In the genomic region with DNA sequence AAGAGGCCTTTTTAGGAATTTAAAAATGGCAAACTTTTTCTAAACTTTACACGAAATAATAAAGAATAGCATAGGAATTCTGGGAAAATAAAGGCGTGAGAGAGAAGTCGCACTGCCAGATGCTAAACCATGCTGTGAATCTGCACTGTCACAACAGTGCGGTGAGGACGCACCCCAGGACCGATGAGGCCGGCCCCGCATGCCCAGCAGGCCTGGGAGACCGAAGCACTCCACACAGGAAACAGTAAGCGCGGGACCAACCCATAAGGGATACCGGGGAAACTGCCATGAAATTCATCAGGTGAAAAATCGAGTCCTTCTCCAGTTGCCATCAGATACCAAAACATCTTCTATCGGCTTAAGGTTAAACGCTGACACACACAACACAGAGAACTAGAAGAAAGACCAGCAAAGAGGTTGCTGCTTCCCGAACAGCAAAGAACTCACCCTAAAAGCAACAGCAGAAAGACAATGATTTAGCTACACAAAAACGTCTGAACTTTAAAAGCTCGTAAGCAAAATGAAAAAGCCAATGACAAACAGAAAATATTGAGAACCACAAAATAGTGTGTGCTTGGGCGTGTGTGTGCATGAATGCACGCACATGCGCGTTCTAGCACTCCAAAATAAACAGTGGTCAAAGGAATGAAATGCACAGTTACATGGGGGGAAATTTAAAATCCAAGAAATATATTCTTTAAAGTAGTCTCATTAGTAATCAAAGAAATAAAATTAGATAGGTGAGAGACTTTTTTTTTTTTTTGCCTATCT, we compare ENCODE assay signal across 2 cellular contexts.
TF ChIP-seq lines count a peak whose summit lies in the region.

No MANE protein-coding gene starts in this region.

TF ChIP-seq in GM23338, 12 proteins besides CTCF, POLR2A, EP300 and RAD21 (continues in another document):
- TF ChIP-seq ZNF114 (CRISPR knock-in tag; IDR thresholded peaks at IDR 0.05) (no peak), ZNF331 (CRISPR knock-in tag; IDR thresholded peaks at IDR 0.05; ENCODE audit: low read depth) (no peak), EZH2 (IDR thresholded peaks at IDR 0.05; ENCODE audit: low read depth, unreplicated experiment) (no peak), NANOG (IDR thresholded peaks at IDR 0.05; ENCODE audit: borderline replicate concordance) (no peak), POLR2AphosphoS5 (IDR thresholded peaks at IDR 0.05; ENCODE audit: low read depth) (no peak)
- TF ChIP-seq, protein P1, sequence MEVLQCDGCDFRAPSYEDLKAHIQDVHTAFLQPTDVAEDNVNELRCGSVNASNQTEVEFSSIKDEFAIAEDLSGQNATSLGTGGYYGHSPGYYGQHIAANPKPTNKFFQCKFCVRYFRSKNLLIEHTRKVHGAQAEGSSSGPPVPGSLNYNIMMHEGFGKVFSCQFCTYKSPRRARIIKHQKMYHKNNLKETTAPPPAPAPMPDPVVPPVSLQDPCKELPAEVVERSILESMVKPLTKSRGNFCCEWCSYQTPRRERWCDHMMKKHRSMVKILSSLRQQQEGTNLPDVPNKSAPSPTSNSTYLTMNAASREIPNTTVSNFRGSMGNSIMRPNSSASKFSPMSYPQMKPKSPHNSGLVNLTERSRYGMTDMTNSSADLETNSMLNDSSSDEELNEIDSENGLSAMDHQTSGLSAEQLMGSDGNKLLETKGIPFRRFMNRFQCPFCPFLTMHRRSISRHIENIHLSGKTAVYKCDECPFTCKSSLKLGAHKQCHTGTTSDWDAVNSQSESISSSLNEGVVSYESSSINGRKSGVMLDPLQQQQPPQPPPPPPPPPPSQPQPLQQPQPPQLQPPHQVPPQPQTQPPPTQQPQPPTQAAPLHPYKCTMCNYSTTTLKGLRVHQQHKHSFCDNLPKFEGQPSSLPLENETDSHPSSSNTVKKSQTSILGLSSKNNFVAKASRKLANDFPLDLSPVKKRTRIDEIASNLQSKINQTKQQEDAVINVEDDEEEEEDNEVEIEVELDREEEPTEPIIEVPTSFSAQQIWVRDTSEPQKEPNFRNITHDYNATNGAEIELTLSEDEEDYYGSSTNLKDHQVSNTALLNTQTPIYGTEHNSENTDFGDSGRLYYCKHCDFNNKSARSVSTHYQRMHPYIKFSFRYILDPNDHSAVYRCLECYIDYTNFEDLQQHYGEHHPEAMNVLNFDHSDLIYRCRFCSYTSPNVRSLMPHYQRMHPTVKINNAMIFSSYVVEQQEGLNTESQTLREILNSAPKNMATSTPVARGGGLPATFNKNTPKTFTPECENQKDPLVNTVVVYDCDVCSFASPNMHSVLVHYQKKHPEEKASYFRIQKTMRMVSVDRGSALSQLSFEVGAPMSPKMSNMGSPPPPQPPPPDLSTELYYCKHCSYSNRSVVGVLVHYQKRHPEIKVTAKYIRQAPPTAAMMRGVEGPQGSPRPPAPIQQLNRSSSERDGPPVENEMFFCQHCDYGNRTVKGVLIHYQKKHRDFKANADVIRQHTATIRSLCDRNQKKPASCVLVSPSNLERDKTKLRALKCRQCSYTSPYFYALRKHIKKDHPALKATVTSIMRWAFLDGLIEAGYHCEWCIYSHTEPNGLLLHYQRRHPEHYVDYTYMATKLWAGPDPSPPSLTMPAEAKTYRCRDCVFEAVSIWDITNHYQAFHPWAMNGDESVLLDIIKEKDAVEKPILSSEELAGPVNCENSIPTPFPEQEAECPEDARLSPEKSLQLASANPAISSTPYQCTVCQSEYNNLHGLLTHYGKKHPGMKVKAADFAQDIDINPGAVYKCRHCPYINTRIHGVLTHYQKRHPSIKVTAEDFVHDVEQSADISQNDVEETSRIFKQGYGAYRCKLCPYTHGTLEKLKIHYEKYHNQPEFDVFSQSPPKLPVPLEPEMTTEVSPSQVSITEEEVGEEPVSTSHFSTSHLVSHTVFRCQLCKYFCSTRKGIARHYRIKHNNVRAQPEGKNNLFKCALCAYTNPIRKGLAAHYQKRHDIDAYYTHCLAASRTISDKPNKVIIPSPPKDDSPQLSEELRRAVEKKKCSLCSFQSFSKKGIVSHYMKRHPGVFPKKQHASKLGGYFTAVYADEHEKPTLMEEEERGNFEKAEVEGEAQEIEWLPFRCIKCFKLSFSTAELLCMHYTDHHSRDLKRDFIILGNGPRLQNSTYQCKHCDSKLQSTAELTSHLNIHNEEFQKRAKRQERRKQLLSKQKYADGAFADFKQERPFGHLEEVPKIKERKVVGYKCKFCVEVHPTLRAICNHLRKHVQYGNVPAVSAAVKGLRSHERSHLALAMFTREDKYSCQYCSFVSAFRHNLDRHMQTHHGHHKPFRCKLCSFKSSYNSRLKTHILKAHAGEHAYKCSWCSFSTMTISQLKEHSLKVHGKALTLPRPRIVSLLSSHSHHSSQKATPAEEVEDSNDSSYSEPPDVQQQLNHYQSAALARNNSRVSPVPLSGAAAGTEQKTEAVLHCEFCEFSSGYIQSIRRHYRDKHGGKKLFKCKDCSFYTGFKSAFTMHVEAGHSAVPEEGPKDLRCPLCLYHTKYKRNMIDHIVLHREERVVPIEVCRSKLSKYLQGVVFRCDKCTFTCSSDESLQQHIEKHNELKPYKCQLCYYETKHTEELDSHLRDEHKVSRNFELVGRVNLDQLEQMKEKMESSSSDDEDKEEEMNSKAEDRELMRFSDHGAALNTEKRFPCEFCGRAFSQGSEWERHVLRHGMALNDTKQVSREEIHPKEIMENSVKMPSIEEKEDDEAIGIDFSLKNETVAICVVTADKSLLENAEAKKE (CRISPR knock-in tag; IDR thresholded peaks at IDR 0.05), result no peak
- TF ChIP-seq, protein P2, sequence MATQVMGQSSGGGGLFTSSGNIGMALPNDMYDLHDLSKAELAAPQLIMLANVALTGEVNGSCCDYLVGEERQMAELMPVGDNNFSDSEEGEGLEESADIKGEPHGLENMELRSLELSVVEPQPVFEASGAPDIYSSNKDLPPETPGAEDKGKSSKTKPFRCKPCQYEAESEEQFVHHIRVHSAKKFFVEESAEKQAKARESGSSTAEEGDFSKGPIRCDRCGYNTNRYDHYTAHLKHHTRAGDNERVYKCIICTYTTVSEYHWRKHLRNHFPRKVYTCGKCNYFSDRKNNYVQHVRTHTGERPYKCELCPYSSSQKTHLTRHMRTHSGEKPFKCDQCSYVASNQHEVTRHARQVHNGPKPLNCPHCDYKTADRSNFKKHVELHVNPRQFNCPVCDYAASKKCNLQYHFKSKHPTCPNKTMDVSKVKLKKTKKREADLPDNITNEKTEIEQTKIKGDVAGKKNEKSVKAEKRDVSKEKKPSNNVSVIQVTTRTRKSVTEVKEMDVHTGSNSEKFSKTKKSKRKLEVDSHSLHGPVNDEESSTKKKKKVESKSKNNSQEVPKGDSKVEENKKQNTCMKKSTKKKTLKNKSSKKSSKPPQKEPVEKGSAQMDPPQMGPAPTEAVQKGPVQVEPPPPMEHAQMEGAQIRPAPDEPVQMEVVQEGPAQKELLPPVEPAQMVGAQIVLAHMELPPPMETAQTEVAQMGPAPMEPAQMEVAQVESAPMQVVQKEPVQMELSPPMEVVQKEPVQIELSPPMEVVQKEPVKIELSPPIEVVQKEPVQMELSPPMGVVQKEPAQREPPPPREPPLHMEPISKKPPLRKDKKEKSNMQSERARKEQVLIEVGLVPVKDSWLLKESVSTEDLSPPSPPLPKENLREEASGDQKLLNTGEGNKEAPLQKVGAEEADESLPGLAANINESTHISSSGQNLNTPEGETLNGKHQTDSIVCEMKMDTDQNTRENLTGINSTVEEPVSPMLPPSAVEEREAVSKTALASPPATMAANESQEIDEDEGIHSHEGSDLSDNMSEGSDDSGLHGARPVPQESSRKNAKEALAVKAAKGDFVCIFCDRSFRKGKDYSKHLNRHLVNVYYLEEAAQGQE (IDR thresholded peaks at IDR 0.05; ENCODE audit: unreplicated experiment), result no peak

TF ChIP-seq in H1, 55 proteins besides CTCF, POLR2A, EP300 and RAD21:
- TF ChIP-seq SRF (IDR thresholded peaks at IDR 0.05; ENCODE audit: low read depth, low read length), result no peak
- TF ChIP-seq SP4 (IDR thresholded peaks at IDR 0.05; ENCODE audit: low read length), result no peak
- no peak for TF ChIP-seq ASH2L (IDR thresholded peaks at IDR 0.05; ENCODE audit: low read length)
- TF ChIP-seq CBX8 (IDR thresholded peaks at IDR 0.05; ENCODE audit: borderline replicate concordance, low read depth, low read length), result no peak
- no peak for TF ChIP-seq NRF1 (IDR thresholded peaks at IDR 0.05; ENCODE audit: low read depth, low read length)
- no peak for TF ChIP-seq CHD1 (IDR thresholded peaks at IDR 0.05; ENCODE audit: low read depth, low read length)
- no peak for TF ChIP-seq NANOG (IDR thresholded peaks at IDR 0.05; ENCODE audit: insufficient read depth, low read depth, low read length, poor library complexity, severe bottlenecking)
- TF ChIP-seq CEBPB (IDR thresholded peaks at IDR 0.05; ENCODE audit: low read depth, low read length), result no peak
- TF ChIP-seq CREB1 (IDR thresholded peaks at IDR 0.05), result no peak
- TF ChIP-seq, protein P3, sequence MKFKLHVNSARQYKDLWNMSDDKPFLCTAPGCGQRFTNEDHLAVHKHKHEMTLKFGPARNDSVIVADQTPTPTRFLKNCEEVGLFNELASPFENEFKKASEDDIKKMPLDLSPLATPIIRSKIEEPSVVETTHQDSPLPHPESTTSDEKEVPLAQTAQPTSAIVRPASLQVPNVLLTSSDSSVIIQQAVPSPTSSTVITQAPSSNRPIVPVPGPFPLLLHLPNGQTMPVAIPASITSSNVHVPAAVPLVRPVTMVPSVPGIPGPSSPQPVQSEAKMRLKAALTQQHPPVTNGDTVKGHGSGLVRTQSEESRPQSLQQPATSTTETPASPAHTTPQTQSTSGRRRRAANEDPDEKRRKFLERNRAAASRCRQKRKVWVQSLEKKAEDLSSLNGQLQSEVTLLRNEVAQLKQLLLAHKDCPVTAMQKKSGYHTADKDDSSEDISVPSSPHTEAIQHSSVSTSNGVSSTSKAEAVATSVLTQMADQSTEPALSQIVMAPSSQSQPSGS (IDR thresholded peaks at IDR 0.05; ENCODE audit: low read length), result no peak
- TF ChIP-seq SIN3A (conservative IDR thresholded peaks at IDR 0.05 in 1 of 2, IDR thresholded peaks at IDR 0.05 in 1 of 2; ENCODE audit: low read depth in 1 of 2, low read length in 2 of 2), result no peak
- no peak for TF ChIP-seq SIX5 (IDR thresholded peaks at IDR 0.05; ENCODE audit: low read depth, low read length)
- no peak for TF ChIP-seq SUZ12 (IDR thresholded peaks at IDR 0.05; ENCODE audit: low read length)
- TF ChIP-seq, protein P4, sequence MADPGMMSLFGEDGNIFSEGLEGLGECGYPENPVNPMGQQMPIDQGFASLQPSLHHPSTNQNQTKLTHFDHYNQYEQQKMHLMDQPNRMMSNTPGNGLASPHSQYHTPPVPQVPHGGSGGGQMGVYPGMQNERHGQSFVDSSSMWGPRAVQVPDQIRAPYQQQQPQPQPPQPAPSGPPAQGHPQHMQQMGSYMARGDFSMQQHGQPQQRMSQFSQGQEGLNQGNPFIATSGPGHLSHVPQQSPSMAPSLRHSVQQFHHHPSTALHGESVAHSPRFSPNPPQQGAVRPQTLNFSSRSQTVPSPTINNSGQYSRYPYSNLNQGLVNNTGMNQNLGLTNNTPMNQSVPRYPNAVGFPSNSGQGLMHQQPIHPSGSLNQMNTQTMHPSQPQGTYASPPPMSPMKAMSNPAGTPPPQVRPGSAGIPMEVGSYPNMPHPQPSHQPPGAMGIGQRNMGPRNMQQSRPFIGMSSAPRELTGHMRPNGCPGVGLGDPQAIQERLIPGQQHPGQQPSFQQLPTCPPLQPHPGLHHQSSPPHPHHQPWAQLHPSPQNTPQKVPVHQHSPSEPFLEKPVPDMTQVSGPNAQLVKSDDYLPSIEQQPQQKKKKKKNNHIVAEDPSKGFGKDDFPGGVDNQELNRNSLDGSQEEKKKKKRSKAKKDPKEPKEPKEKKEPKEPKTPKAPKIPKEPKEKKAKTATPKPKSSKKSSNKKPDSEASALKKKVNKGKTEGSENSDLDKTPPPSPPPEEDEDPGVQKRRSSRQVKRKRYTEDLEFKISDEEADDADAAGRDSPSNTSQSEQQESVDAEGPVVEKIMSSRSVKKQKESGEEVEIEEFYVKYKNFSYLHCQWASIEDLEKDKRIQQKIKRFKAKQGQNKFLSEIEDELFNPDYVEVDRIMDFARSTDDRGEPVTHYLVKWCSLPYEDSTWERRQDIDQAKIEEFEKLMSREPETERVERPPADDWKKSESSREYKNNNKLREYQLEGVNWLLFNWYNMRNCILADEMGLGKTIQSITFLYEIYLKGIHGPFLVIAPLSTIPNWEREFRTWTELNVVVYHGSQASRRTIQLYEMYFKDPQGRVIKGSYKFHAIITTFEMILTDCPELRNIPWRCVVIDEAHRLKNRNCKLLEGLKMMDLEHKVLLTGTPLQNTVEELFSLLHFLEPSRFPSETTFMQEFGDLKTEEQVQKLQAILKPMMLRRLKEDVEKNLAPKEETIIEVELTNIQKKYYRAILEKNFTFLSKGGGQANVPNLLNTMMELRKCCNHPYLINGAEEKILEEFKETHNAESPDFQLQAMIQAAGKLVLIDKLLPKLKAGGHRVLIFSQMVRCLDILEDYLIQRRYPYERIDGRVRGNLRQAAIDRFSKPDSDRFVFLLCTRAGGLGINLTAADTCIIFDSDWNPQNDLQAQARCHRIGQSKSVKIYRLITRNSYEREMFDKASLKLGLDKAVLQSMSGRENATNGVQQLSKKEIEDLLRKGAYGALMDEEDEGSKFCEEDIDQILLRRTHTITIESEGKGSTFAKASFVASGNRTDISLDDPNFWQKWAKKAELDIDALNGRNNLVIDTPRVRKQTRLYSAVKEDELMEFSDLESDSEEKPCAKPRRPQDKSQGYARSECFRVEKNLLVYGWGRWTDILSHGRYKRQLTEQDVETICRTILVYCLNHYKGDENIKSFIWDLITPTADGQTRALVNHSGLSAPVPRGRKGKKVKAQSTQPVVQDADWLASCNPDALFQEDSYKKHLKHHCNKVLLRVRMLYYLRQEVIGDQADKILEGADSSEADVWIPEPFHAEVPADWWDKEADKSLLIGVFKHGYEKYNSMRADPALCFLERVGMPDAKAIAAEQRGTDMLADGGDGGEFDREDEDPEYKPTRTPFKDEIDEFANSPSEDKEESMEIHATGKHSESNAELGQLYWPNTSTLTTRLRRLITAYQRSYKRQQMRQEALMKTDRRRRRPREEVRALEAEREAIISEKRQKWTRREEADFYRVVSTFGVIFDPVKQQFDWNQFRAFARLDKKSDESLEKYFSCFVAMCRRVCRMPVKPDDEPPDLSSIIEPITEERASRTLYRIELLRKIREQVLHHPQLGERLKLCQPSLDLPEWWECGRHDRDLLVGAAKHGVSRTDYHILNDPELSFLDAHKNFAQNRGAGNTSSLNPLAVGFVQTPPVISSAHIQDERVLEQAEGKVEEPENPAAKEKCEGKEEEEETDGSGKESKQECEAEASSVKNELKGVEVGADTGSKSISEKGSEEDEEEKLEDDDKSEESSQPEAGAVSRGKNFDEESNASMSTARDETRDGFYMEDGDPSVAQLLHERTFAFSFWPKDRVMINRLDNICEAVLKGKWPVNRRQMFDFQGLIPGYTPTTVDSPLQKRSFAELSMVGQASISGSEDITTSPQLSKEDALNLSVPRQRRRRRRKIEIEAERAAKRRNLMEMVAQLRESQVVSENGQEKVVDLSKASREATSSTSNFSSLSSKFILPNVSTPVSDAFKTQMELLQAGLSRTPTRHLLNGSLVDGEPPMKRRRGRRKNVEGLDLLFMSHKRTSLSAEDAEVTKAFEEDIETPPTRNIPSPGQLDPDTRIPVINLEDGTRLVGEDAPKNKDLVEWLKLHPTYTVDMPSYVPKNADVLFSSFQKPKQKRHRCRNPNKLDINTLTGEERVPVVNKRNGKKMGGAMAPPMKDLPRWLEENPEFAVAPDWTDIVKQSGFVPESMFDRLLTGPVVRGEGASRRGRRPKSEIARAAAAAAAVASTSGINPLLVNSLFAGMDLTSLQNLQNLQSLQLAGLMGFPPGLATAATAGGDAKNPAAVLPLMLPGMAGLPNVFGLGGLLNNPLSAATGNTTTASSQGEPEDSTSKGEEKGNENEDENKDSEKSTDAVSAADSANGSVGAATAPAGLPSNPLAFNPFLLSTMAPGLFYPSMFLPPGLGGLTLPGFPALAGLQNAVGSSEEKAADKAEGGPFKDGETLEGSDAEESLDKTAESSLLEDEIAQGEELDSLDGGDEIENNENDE (IDR thresholded peaks at IDR 0.05; ENCODE audit: insufficient replicate concordance, low read length), result no peak
